17 cellular contexts compared by ENCODE assay signal in genomic region chr15:57600197-57600596, GRCh38. TPM values are rescaled to one million over a fixed set of nuclear protein-coding genes. Genes with fewer than 3 reads are reported as not detected.
DNase-seq lines count a peak whose midpoint lies in the region; ATAC-seq and TF ChIP-seq lines count a peak whose summit lies in the region.
"Had no signal": no experiment of that assay in that cellular context is flagged by ENCODE, and none has a peak within 500 bp of the region (broad histone marks: within the 10 kb centered on the region; RNA-seq: fewer than 3 reads in every experiment).

No MANE protein-coding gene starts in this region.

- 62 to 80% methylated on average over 1 of the region's 1 CpG for WGBS in heart right ventricle, 2 donors
- 68% methylated on average over 1 of the region's 1 CpG for WGBS in hepatocyte (ENCODE audit: low lambda C conversion rate, missing lambda C conversion rate)

- no peak overlapping the region for H2AFZ ChIP-seq in hepatocyte
- H2AFZ ChIP-seq: GM23248 had no signal

- ATAC-seq in heart right ventricle (no peak), GM21447 (IDR thresholded peaks at IDR 0.05; ENCODE audit: unreplicated experiment) (no peak)
- ATAC-seq: HepG2 had no signal

- peak overlapping the region in 9 of 10 donors; percentile 6 to 42 (median 35) for H3K4me3 ChIP-seq in heart right ventricle
- H3K4me3 ChIP-seq in hepatocyte: no peak overlapping the region
- H3K4me3 ChIP-seq: BLaER1 treated with 17β-estradiol and CSF1 and Interleukin-3, amounts not matched to agents 10 nM and 100 nM; GM23248 had no signal

- peaks cover 64% of the 10 kb centered on the region for H3K79me2 ChIP-seq in hepatocyte

- no peaks in the 10 kb centered on the region for H3K9me2 ChIP-seq in hepatocyte (replicated peaks; ENCODE audit: insufficient read depth)

- H3K27me3 ChIP-seq in heart right ventricle: no peaks in the 10 kb centered on the region
- no peaks in the 10 kb centered on the region for H3K27me3 ChIP-seq in hepatocyte
- H3K27me3 ChIP-seq: BLaER1 treated with 17β-estradiol and CSF1 and Interleukin-3, amounts not matched to agents 10 nM and 100 nM had no signal

- no peaks in the 10 kb centered on the region for H3K9me3 ChIP-seq in heart right ventricle
- H3K9me3 ChIP-seq in hepatocyte (ENCODE audit: low read depth): no peaks in the 10 kb centered on the region
- H3K9me3 ChIP-seq: BLaER1 treated with 17β-estradiol and CSF1 and Interleukin-3, amounts not matched to agents 10 nM and 100 nM had no signal

- intact Hi-C loops in heart right ventricle (cut with DNase I): no loop called here
- intact Hi-C loops in cardiac septum (cut with DNase I): no loop called here

- H3K36me3 ChIP-seq in heart right ventricle (peaks cover 0 to 13% (median 0%) of the 10 kb centered on the region in 9 donors), hepatocyte (replicated peaks; ENCODE audit: insufficient read depth, low read depth) (no peaks in the 10 kb centered on the region)
- H3K36me3 ChIP-seq: BLaER1 treated with 17β-estradiol and CSF1 and Interleukin-3, amounts not matched to agents 10 nM and 100 nM had no signal

- H3K4me2 ChIP-seq in hepatocyte: peak overlapping the region; percentile 60
- H3K4me2 ChIP-seq: BLaER1 treated with 17β-estradiol and CSF1 and Interleukin-3, amounts not matched to agents 10 nM and 100 nM had no signal

- peaks cover 2 to 97% (median 50%) of the 10 kb centered on the region in 9 donors for H3K4me1 ChIP-seq in heart right ventricle
- peaks cover 24% of the 10 kb centered on the region for H3K4me1 ChIP-seq in hepatocyte (ENCODE audit: insufficient read depth)

- DNase-seq in heart right ventricle: no peak
- no peak for DNase-seq in cardiac septum (ENCODE audit: low spot score)
- peak; percentile 17 for DNase-seq in H4 (ENCODE audit: low spot score)
- no peak for DNase-seq in hepatocyte (ENCODE audit: low spot score)
- DNase-seq in NCI-H345 treated with DMSO at 0.1 percent for 48 hours (lab: John Stamatoyannopoulos, UW; ENCODE audit: unreplicated experiment): no peak
- no peak for DNase-seq in activated effector memory CD4-positive, alpha-beta T cell treated with anti-CD3 and anti-CD28 coated beads, Interleukin-2, amount 50 U/mL, for 16 hours
- DNase-seq: 8988T; AML-193; CD4-positive, CD25-positive, alpha-beta regulatory T cell; DMS53; GF-D8; GM23248; H9 had no signal

- H3K27ac ChIP-seq in heart right ventricle: peak overlapping the region; percentile 75 to 94 (median 91)
- peak overlapping the region; percentile 51 for H3K27ac ChIP-seq in VCaP
- peak overlapping the region; percentile 89 for H3K27ac ChIP-seq in hepatocyte
- H3K27ac ChIP-seq: BLaER1 treated with 17β-estradiol and CSF1 and Interleukin-3, amounts not matched to agents 10 nM and 100 nM; GM23248 had no signal

- no peak for TF ChIP-seq CTCF in heart right ventricle (IDR thresholded peaks at IDR 0.05)
- no peak for TF ChIP-seq CTCF in VCaP (conservative IDR thresholded peaks at IDR 0.05)
- TF ChIP-seq CTCF in hepatocyte (IDR thresholded peaks at IDR 0.05; ENCODE audit: poor library complexity): no peak

- H4K20me1 ChIP-seq in hepatocyte (ENCODE audit: insufficient read depth, poor library complexity, severe bottlenecking): no peaks in the 10 kb centered on the region
- H4K20me1 ChIP-seq: BLaER1 treated with 17β-estradiol and CSF1 and Interleukin-3, amounts not matched to agents 10 nM and 100 nM had no signal

RNA-seq across cellular contexts. Expression of gene MYZAP, which starts 8.5 kb away (rescaled TPM):
- total RNA-seq in heart right ventricle: 1,000 to 10,000 TPM in 4 of 10 donors, 100 to 1,000 TPM in 6; 505 to 1,280 (median 954) TPM
- 100 to 1,000 TPM; 197 to 303 TPM for polyA plus RNA-seq in heart right ventricle
- total RNA-seq in cardiac septum: 658 TPM
- total RNA-seq in H4 (2014; rRNA removed; shearing (Covaris generic)): 1.5 and 5.1 TPM in 2 replicates
- total RNA-seq in hepatocyte: 15.5 and 20.3 TPM in 2 replicates
- polyA plus RNA-seq in hepatocyte: 12.0 and 17.0 TPM in 2 replicates
- total RNA-seq: GM23248, HepG2 had no signal
- polyA plus RNA-seq: HepG2 had no signal

Comparison
In these comparisons a context has a peak if more than half of its experiments do, and no peak if none do; other contexts are left out.
1. RNA of gene MYZAP, which starts 8.5 kb away (total RNA-seq): 505 to 1,280 TPM in heart right ventricle and 658 TPM in cardiac septum (single experiment); 15.5 to 20.3 TPM in hepatocyte and 1.5 to 5.1 TPM in H4; every median in the first group is over 10 times any median in the second.
2. Peak in every context shown above with its lines, with median percentiles within 50 percentile points of each other: H3K27ac ChIP-seq.